In the genomic region with DNA sequence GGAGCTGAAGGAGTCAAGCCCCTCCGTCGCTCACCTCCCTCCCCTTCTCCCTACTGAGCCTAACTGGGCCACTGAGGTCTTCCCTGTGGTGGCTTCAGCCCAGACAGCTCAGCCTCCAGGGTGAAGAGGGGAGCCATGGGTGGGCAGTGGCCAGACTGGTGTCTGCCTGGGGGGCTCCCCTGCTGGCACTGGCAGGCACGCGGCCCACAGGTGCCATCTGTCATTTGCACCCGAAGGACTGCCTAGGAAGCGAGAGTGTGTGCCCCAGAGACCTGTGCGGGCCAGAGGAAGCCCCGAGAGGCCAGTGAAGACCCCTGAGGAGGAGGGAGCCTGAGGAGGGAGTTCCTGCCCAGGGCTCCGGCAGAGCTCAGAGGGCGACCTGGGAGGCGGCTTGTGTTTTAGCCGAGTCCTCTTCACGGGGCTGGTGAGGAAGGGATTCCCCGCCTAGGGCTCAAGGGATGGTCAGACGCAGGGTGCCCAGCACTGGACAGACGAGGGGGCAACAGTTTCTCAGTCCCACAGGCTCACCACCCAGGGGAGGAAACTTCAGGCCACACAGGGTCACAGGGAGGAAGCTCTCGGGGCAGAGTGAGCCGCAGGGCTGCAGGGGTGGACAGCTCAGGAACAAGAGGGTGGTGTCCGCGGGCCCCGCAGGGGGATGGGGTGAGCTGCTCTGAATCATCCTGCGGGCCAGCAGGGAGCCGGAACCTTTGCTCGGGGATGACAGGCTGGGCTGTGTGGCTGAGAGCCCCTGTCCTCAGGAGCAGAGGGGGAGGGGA, we compare ENCODE assay signal across 24 cellular contexts.
DNase-seq lines count a peak whose midpoint lies in the region; ATAC-seq and TF ChIP-seq lines count a peak whose summit lies in the region.
"Had no signal": no experiment of that assay in that cellular context is flagged by ENCODE, and none has a peak within 500 bp of the region (broad histone marks: within the 10 kb centered on the region; RNA-seq: fewer than 3 reads in every experiment).

No MANE protein-coding gene starts in this region.

- no peaks in the 10 kb centered on the region for H3K4me1 ChIP-seq in left lung
- no peaks in the 10 kb centered on the region for H3K4me1 ChIP-seq in sigmoid colon
- H3K4me1 ChIP-seq: ascending aorta, HAP-1, tibial nerve had no signal

- WGBS in sigmoid colon, 2 donors = 48 to 58% methylated on average over 24 of the region's 24 CpGs

- TF ChIP-seq CTCF in left lung (IDR thresholded peaks at IDR 0.05) = no peak
- TF ChIP-seq CTCF in sigmoid colon (IDR thresholded peaks at IDR 0.05) = no peak

- peak; percentile 20 for DNase-seq in activated T-cell treated with anti-CD3 and anti-CD28 coated beads, Interleukin-2, amount 50 U/mL, for 24 hours
- DNase-seq in activated T-cell treated with anti-CD3 and anti-CD28 coated beads, Interleukin-2, amount 50 U/mL, for 1 hour = no peak
- DNase-seq in MG63 (peak; percentile 11), left lung (peak; percentile 29 to 70), sigmoid colon (peak; percentile 56), G401 (ENCODE audit: low spot score) (no peak), NOMO-1 treated with dmso at 0.1 percent for 144 hours (lab: John Stamatoyannopoulos, UW; ENCODE audit: unreplicated experiment) (no peak)
- DNase-seq: activated CD4-positive, alpha-beta T cell treated with anti-CD3 and anti-CD28 coated beads for 4 hours; activated CD8-positive, alpha-beta memory T cell treated with anti-CD3 and anti-CD28 coated beads, Interleukin-2, amount 50 U/mL, for 48 hours; activated naive CD4-positive, alpha-beta T cell; CD4-positive, CD25-positive, alpha-beta regulatory T cell; cerebellar nuclear complex; NCI-H2171 treated with DMSO at 0.1 percent for 48 hours; NCI-H748 treated with DMSO at 0.1 percent for 48 hours; SK-N-SH; stimulated activated naive CD4-positive, alpha-beta T cell; T1000 had no signal

- H3K27me3 ChIP-seq in MG63 = peaks cover 11% of the 10 kb centered on the region; the same call in 1 of the 2 replicates
- peaks cover 0 to 51% of the 10 kb centered on the region in 2 donors for H3K27me3 ChIP-seq in left lung
- H3K27me3 ChIP-seq in sigmoid colon = peaks cover 0 to 17% (median 0%) of the 10 kb centered on the region in 3 donors
- H3K27me3 ChIP-seq: ascending aorta, tibial nerve had no signal

- H3K9me3 Mint-ChIP-seq in activated T-cell treated with anti-CD3 and anti-CD28 coated beads, Interleukin-2, amount 50 U/mL, for 24 hours = no peaks in the 10 kb centered on the region

- in situ Hi-C loops in G401 (cut with HindIII; ENCODE audit: low sequenced_read_pairs) = no loop called here

- H3K9me3 ChIP-seq in MG63 (no peaks in the 10 kb centered on the region), left lung (peaks cover 0 to 4% of the 10 kb centered on the region in 2 donors), sigmoid colon (no peaks in the 10 kb centered on the region)
- H3K9me3 ChIP-seq: ascending aorta, HAP-1, SK-N-SH had no signal

- intact Hi-C loops in left lung (cut with DNase I) (no loop called here), sigmoid colon (cut with DNase I) (no loop called here)

- H3K36me3 ChIP-seq in MG63 = no peaks in the 10 kb centered on the region
- H3K36me3 ChIP-seq in left lung = no peaks in the 10 kb centered on the region
- H3K36me3 ChIP-seq in sigmoid colon = no peaks in the 10 kb centered on the region
- H3K36me3 ChIP-seq: ascending aorta, HAP-1, heart left ventricle, tibial nerve had no signal

- H3K4me3 ChIP-seq in MG63 = no peak overlapping the region
- H3K4me3 ChIP-seq in left lung = no peak overlapping the region
- H3K4me3 ChIP-seq in sigmoid colon = no peak overlapping the region
- H3K4me3 ChIP-seq: ascending aorta, HAP-1, heart left ventricle, tibial nerve had no signal

- H3K27me3 Mint-ChIP-seq in activated T-cell treated with anti-CD3 and anti-CD28 coated beads, Interleukin-2, amount 50 U/mL, for 24 hours = peaks cover 8% of the 10 kb centered on the region
- H3K27me3 Mint-ChIP-seq: CD4-positive, CD25-positive, alpha-beta regulatory T cell had no signal

- no peaks in the 10 kb centered on the region for H3K36me3 Mint-ChIP-seq in activated T-cell treated with anti-CD3 and anti-CD28 coated beads, Interleukin-2, amount 50 U/mL, for 24 hours (ENCODE audit: low read depth)
- H3K36me3 Mint-ChIP-seq: CD4-positive, CD25-positive, alpha-beta regulatory T cell; memory B cell had no signal

- TF ChIP-seq POLR2A in sigmoid colon (IDR thresholded peaks at IDR 0.05) = no peak

- no peak for TF ChIP-seq EP300 in sigmoid colon (IDR thresholded peaks at IDR 0.05)

- no peak overlapping the region for H3K27ac Mint-ChIP-seq in activated T-cell treated with anti-CD3 and anti-CD28 coated beads, Interleukin-2, amount 50 U/mL, for 24 hours
- H3K27ac Mint-ChIP-seq: CD4-positive, CD25-positive, alpha-beta regulatory T cell; memory B cell; nephron had no signal

- no peaks in the 10 kb centered on the region for H3K4me1 Mint-ChIP-seq in activated T-cell treated with anti-CD3 and anti-CD28 coated beads, Interleukin-2, amount 50 U/mL, for 24 hours (ENCODE audit: low read depth)
- H3K4me1 Mint-ChIP-seq: CD4-positive, CD25-positive, alpha-beta regulatory T cell; memory B cell had no signal

- no peak overlapping the region for H3K4me3 Mint-ChIP-seq in activated T-cell treated with anti-CD3 and anti-CD28 coated beads, Interleukin-2, amount 50 U/mL, for 24 hours
- H3K4me3 Mint-ChIP-seq: memory B cell, nephron had no signal

- no peak overlapping the region for H3K27ac ChIP-seq in left lung
- no peak overlapping the region for H3K27ac ChIP-seq in sigmoid colon
- H3K27ac ChIP-seq: ascending aorta, heart left ventricle, tibial nerve had no signal

- ATAC-seq in left lung (no peak), HG02623 (IDR thresholded peaks at IDR 0.05; ENCODE audit: unreplicated experiment) (no peak)
- ATAC-seq: heart left ventricle had no signal

Comparison
In these comparisons a context has a peak if more than half of its experiments do, and no peak if none do; other contexts are left out.
1. DNase-seq: peak in activated T-cell treated with anti-CD3 and anti-CD28 coated beads, Interleukin-2, amount 50 U/mL, for 24 hours (single experiment), MG63 (single experiment), left lung (2 of 2) and sigmoid colon (single experiment); none in activated T-cell treated with anti-CD3 and anti-CD28 coated beads, Interleukin-2, amount 50 U/mL, for 1 hour (single experiment), G401 (single experiment) and NOMO-1 treated with dmso at 0.1 percent for 144 hours (single experiment).